8 cellular contexts compared by ENCODE assay signal in genomic region chr13:28533049-28533436, GRCh38. TPM values are rescaled to one million over a fixed set of nuclear protein-coding genes. Genes with fewer than 3 reads are reported as not detected.
A peak's percentile ranks its signal among the peaks of the same experiment; 100 is the strongest.
DNase-seq lines count a peak whose midpoint lies in the region; TF ChIP-seq lines count a peak whose summit lies in the region.

No MANE protein-coding gene starts in this region.

- 5 to 8% methylated on average over 17 of the region's 17 CpGs for WGBS in ectodermal cell, 2 experiments
- 13 to 19% (median 14%) methylated on average over 14 to 17 of the region's 17 CpGs for WGBS in adrenal gland, 4 donors
- 36% methylated on average over 9 of the region's 17 CpGs for WGBS in mammary epithelial cell (ENCODE audit: low coverage, missing lambda C conversion rate)

- no peaks in the 10 kb centered on the region for H3K27me3 Mint-ChIP-seq in HFFc6 (ENCODE audit: insufficient read depth)
- peaks cover 44% of the 10 kb centered on the region for H3K27me3 Mint-ChIP-seq in neural crest cell (ENCODE audit: low read depth)

- H2AFZ ChIP-seq in mammary epithelial cell (ENCODE audit: low read depth, low read length) = no peak overlapping the region

- H3K4me2 ChIP-seq in mammary epithelial cell (ENCODE audit: insufficient read depth, low read depth, low read length) = no peak overlapping the region

- H3K27ac ChIP-seq in ectodermal cell (ENCODE audit: insufficient read depth, low read depth, low read length, poor library complexity, severe bottlenecking) = no peak overlapping the region
- H3K27ac ChIP-seq in adrenal gland = peak overlapping the region in 1 of 5 donors; percentile 74
- no peak overlapping the region for H3K27ac ChIP-seq in mammary epithelial cell (ENCODE audit: insufficient read depth, low read depth, low read length)

- H3K4me1 ChIP-seq in ectodermal cell (ENCODE audit: control insufficient read depth, insufficient read depth, low read length) = peaks cover 6% of the 10 kb centered on the region
- peaks cover 0 to 7% of the 10 kb centered on the region in 2 donors for H3K4me1 ChIP-seq in adrenal gland (replicated peaks in 1 of 2)
- H3K4me1 ChIP-seq in mammary epithelial cell (ENCODE audit: insufficient read depth, low read length) = no peaks in the 10 kb centered on the region

- no peaks in the 10 kb centered on the region for H3K79me2 ChIP-seq in mammary epithelial cell (ENCODE audit: insufficient read depth, low read length)

- no peaks in the 10 kb centered on the region for H4K20me1 ChIP-seq in mammary epithelial cell (ENCODE audit: insufficient read depth, low read length)

- dilution Hi-C loops in mammary epithelial cell (cut with HindIII; ENCODE audit: low sequenced_read_pairs) = loop anchor here (5.0 kb wide), 1 partner anchor 81 kb away; no protein-coding TSS in a partner anchor

- CTCF ChIA-PET in mammary epithelial cell (lab: Charles Lee; ENCODE audit: low non-redundant PET) = no interaction called here

- peaks cover 16% of the 10 kb centered on the region for H3K4me1 Mint-ChIP-seq in HFFc6 (ENCODE audit: low read depth)
- no peaks in the 10 kb centered on the region for H3K4me1 Mint-ChIP-seq in neural crest cell

- H3K36me3 Mint-ChIP-seq in HFFc6 (ENCODE audit: low read depth) (no peaks in the 10 kb centered on the region), neural crest cell (ENCODE audit: low read depth) (no peaks in the 10 kb centered on the region)

- in situ Hi-C loops in mammary epithelial cell (cut with MboI; ENCODE audit: low sequenced_read_pairs in 2 of 2) = no loop called here

- TF ChIP-seq CTCF in AG09309 (IDR thresholded peaks at IDR 0.05; ENCODE audit: control insufficient read depth, insufficient read depth, low read depth, low read length, missing control alignments) = no peak
- TF ChIP-seq CTCF in HFFc6 (IDR thresholded peaks at IDR 0.05) = no peak
- no peak for TF ChIP-seq CTCF in neural crest cell (conservative IDR thresholded peaks at IDR 0.05)
- no peak for TF ChIP-seq CTCF in adrenal gland (IDR thresholded peaks at IDR 0.05)
- TF ChIP-seq CTCF in mammary epithelial cell (conservative IDR thresholded peaks at IDR 0.05 in 1 of 2, IDR thresholded peaks at IDR 0.05 in 1 of 2; ENCODE audit: extremely low read depth in 1 of 2, insufficient read depth in 1 of 2, low read depth in 1 of 2, low read length in 2 of 2) = no peak

- no peak for DNase-seq in AG09309 (ENCODE audit: low read depth)
- DNase-seq in HFFc6 = no peak
- no peak for DNase-seq in neural crest cell (ENCODE audit: low read depth, low spot score)
- DNase-seq in NCI-H146 treated with DMSO at 0.1 percent for 48 hours (lab: John Stamatoyannopoulos, UW; ENCODE audit: unreplicated experiment) = no peak
- no peak for DNase-seq in NCI-H1436 (lab: John Stamatoyannopoulos, UW)
- DNase-seq in adrenal gland = no peak
- DNase-seq in mammary epithelial cell = no peak

- H3K9me3 ChIP-seq in ectodermal cell (ENCODE audit: control insufficient read depth, low read length) (no peaks in the 10 kb centered on the region), adrenal gland (replicated peaks in 1 of 3) (no peaks in the 10 kb centered on the region), mammary epithelial cell (replicated peaks; ENCODE audit: insufficient read depth, low read length) (no peaks in the 10 kb centered on the region)

- H3K9ac ChIP-seq in mammary epithelial cell (ENCODE audit: insufficient read depth, low read length) = no peak overlapping the region

- H3K4me3 Mint-ChIP-seq in HFFc6 = peak overlapping the region; percentile 67
- peak overlapping the region; percentile 77 for H3K4me3 Mint-ChIP-seq in neural crest cell

- H3K9me3 Mint-ChIP-seq in HFFc6 = no peaks in the 10 kb centered on the region
- H3K9me3 Mint-ChIP-seq in neural crest cell = peaks cover 2% of the 10 kb centered on the region

- H3K36me3 ChIP-seq in ectodermal cell (ENCODE audit: control insufficient read depth, insufficient read depth, low read length) (no peaks in the 10 kb centered on the region), adrenal gland (replicated peaks in 1 of 2) (no peaks in the 10 kb centered on the region), mammary epithelial cell (ENCODE audit: insufficient read depth, low read length) (no peaks in the 10 kb centered on the region)

- BruUV-seq in mammary epithelial cell (replicated peaks; lab: Mats Ljungman, UMichigan) = no TSS peak

- intact Hi-C loops in adrenal gland (cut with DNase I) (no loop called here), mammary epithelial cell (cut with micrococcal nuclease) (no loop called here)

- H3K27ac Mint-ChIP-seq in HFFc6 = peak overlapping the region; percentile 63; the same call in 1 of the 2 replicates
- H3K27ac Mint-ChIP-seq in neural crest cell (ENCODE audit: unreplicated experiment) = no peak overlapping the region

- H3K27me3 ChIP-seq in ectodermal cell (ENCODE audit: control insufficient read depth, insufficient read depth, low read length, poor library complexity, severe bottlenecking) (peaks cover 52% of the 10 kb centered on the region), adrenal gland (peaks cover 21% of the 10 kb centered on the region), mammary epithelial cell (ENCODE audit: insufficient read depth, low read length) (peaks cover 36% of the 10 kb centered on the region)

- TF ChIP-seq POLR2A in adrenal gland (IDR thresholded peaks at IDR 0.05) = no peak

- H3K4me3 ChIP-seq in AG09309 (ENCODE audit: control insufficient read depth, low read depth, low read length) = peak overlapping the region; percentile 48
- peak overlapping the region; percentile 46 for H3K4me3 ChIP-seq in ectodermal cell (ENCODE audit: insufficient read depth, low read depth, low read length)
- peak overlapping the region in 1 of 4 donors; percentile 52 for H3K4me3 ChIP-seq in adrenal gland
- H3K4me3 ChIP-seq in mammary epithelial cell (replicated peaks in 1 of 3; ENCODE audit: insufficient read depth in 1 of 3, low read depth in 2 of 3, low read length in 3 of 3) = no peak overlapping the region

RNA-seq across cellular contexts. Expression of gene FLT1, which starts 38.1 kb away (rescaled TPM):
- 100 to 1,000 TPM in 2 of 6 experiments, 10 to 100 TPM in 4; 80.5 to 118 (median 91.0) TPM for total RNA-seq in HFFc6 (2021; fragmentation: NEBNext Ultra II Directional; extraction: Animal tissue kit (Norgen Biotek cat#: 25700))
- 0.76 TPM for polyA plus RNA-seq in ectodermal cell (2013, experiment 1 of 4)
- 0.59 TPM for polyA plus RNA-seq in ectodermal cell (2013, experiment 2 of 4)
- 1.1 TPM for polyA plus RNA-seq in ectodermal cell (2013, experiment 3 of 4)
- polyA plus RNA-seq in ectodermal cell (2013, experiment 4 of 4) = 1.0 TPM
- total RNA-seq in neural crest cell (0.11 TPM in 1 of 2 replicates, not detected in the other), adrenal gland (10 to 100 TPM; 18.1 to 55.9 (median 26.5) TPM), mammary epithelial cell (not detected)
- polyA plus RNA-seq in adrenal gland (10 to 100 TPM in 1 of 3 donors, 1 to 10 TPM in 2; 2.7 to 25.4 (median 6.0) TPM), mammary epithelial cell (not detected)
- polyA minus RNA-seq in mammary epithelial cell = not detected

Comparison
In these comparisons a context has a peak if more than half of its experiments do, and no peak if none do; other contexts are left out.
1. H3K4me3 ChIP-seq: peak in AG09309 (single experiment) and ectodermal cell (single experiment); none in mammary epithelial cell (0 of 3).
2. RNA of gene FLT1, which starts 38.1 kb away (total RNA-seq): 80.5 to 118 TPM in HFFc6 and 18.1 to 55.9 TPM in adrenal gland; 0.11 TPM in neural crest cell and not detected in mammary epithelial cell; every median in the first group is over 10 times any median in the second.